12 cellular contexts compared by ENCODE assay signal in genomic region chrX:77622233-77622632, GRCh38.
DNase-seq lines count a peak whose midpoint lies in the region; TF ChIP-seq lines count a peak whose summit lies in the region.
"Had no signal": no experiment of that assay in that cellular context is flagged by ENCODE, and none has a peak within 500 bp of the region (broad histone marks: within the 10 kb centered on the region; RNA-seq: fewer than 3 reads in every experiment).

No MANE protein-coding gene starts in this region.

- in situ Hi-C loops in G401 (cut with HindIII; ENCODE audit: low sequenced_read_pairs) (no loop called here), ACHN (cut with HindIII; ENCODE audit: low pct_ligation_motif_present, low pct_unique_long_range_greater_than_20kb, low sequenced_read_pairs) (no loop called here)

- no peaks in the 10 kb centered on the region for H3K79me2 ChIP-seq in MM.1S (ENCODE audit: low read length)

- H3K9me3 ChIP-seq in MM.1S (replicated peaks; ENCODE audit: insufficient read depth, low read length) (no peaks in the 10 kb centered on the region), endodermal cell (ENCODE audit: control insufficient read depth, low read length) (no peaks in the 10 kb centered on the region), adrenal gland (replicated peaks in 1 of 3) (no peaks in the 10 kb centered on the region)

- H3F3A ChIP-seq in MM.1S (ENCODE audit: insufficient read depth, low read length) = no peaks in the 10 kb centered on the region

- no peak overlapping the region for H2AFZ ChIP-seq in MM.1S (ENCODE audit: low read length)
- H2AFZ ChIP-seq: PC-9 had no signal

- H3K36me3 ChIP-seq in MM.1S (replicated peaks; ENCODE audit: insufficient read depth, low read length) = no peaks in the 10 kb centered on the region
- H3K36me3 ChIP-seq in endodermal cell (ENCODE audit: control insufficient read depth, insufficient read depth, low read length) = peaks cover under 1% of the 10 kb centered on the region
- no peaks in the 10 kb centered on the region for H3K36me3 ChIP-seq in adrenal gland (replicated peaks in 1 of 2)

- no peak overlapping the region for H3K4me2 ChIP-seq in MM.1S (ENCODE audit: low read depth, low read length)
- H3K4me2 ChIP-seq: PC-9 had no signal

- TF ChIP-seq POLR2A in adrenal gland (IDR thresholded peaks at IDR 0.05) = no peak

- H3K27me3 ChIP-seq in MM.1S (replicated peaks; ENCODE audit: insufficient read depth, low read length) (no peaks in the 10 kb centered on the region), endodermal cell (ENCODE audit: control insufficient read depth, insufficient read depth, low read length, poor library complexity, severe bottlenecking) (no peaks in the 10 kb centered on the region), adrenal gland (no peaks in the 10 kb centered on the region)

- H3K9me3 Mint-ChIP-seq in endodermal cell (peaks cover 49% of the 10 kb centered on the region), osteocyte (ENCODE audit: unreplicated experiment) (peaks cover 9% of the 10 kb centered on the region), Calu3 (ENCODE audit: low read depth, unreplicated experiment) (no peaks in the 10 kb centered on the region)
- H3K9me3 Mint-ChIP-seq: HFFc6 had no signal

- H3K9ac ChIP-seq in MM.1S (ENCODE audit: low read length) = no peak overlapping the region
- peak overlapping the region; percentile 3 for H3K9ac ChIP-seq in endodermal cell (ENCODE audit: extremely low read depth, low read length, poor library complexity, severe bottlenecking)

- H3K4me1 Mint-ChIP-seq in endodermal cell (peaks cover 20% of the 10 kb centered on the region), osteocyte (ENCODE audit: unreplicated experiment) (peaks cover 6% of the 10 kb centered on the region), Calu3 (ENCODE audit: low read depth, unreplicated experiment) (no peaks in the 10 kb centered on the region)

- no peaks in the 10 kb centered on the region for H3K27me3 Mint-ChIP-seq in endodermal cell (ENCODE audit: insufficient read depth)
- H3K27me3 Mint-ChIP-seq in osteocyte (ENCODE audit: unreplicated experiment) = no peaks in the 10 kb centered on the region
- no peaks in the 10 kb centered on the region for H3K27me3 Mint-ChIP-seq in Calu3 (ENCODE audit: unreplicated experiment)

- no peaks in the 10 kb centered on the region for H3K9me2 ChIP-seq in MM.1S (replicated peaks; ENCODE audit: insufficient read depth, low read length)

- no TSS peak for BruUV-seq in Calu3 (replicated peaks; lab: Mats Ljungman, UMichigan)

- TF ChIP-seq CTCF in MM.1S (IDR thresholded peaks at IDR 0.05; ENCODE audit: low read length) (no peak), endodermal cell (conservative IDR thresholded peaks at IDR 0.05) (no peak), osteocyte (IDR thresholded peaks at IDR 0.05) (no peak), adrenal gland (IDR thresholded peaks at IDR 0.05) (no peak), Calu3 (IDR thresholded peaks at IDR 0.05; ENCODE audit: unreplicated experiment) (no peak)

- CTCF ChIA-PET in Calu3 (lab: Charles Lee) = no interaction called here

- 98% methylated on average over 3 of the region's 3 CpGs; no CpG with 5 or more reads in 1 of the 2 experiments for WGBS in endodermal cell (ENCODE audit: insufficient coverage in 1 of 2, insufficient read length in 1 of 2), 2 experiments
- WGBS in adrenal gland, 4 donors = 47 to 88% (median 60%) methylated on average over 3 of the region's 3 CpGs

- DNase-seq in G401 (ENCODE audit: low spot score) (peak; percentile 2), MM.1S (no peak), endodermal cell (peak; percentile 50), osteocyte (ENCODE audit: extremely low spot score, unreplicated experiment) (no peak), adrenal gland (no peak), ACHN (no peak), Calu3 (no peak)
- DNase-seq: HFFc6, NCI-H1092 treated with DMSO at 0.1 percent for 48 hours, NCI-H2081 treated with DMSO at 0.1 percent for 48 hours, NCI-H510A treated with DMSO at 0.1 percent for 48 hours, PC-9 had no signal

- H3K27ac ChIP-seq in MM.1S (ENCODE audit: low read length) (no peak overlapping the region), endodermal cell (ENCODE audit: low read depth, low read length) (no peak overlapping the region), adrenal gland (peak overlapping the region in 1 of 5 donors; percentile 6)
- H3K27ac ChIP-seq: PC-9 had no signal

- H4K20me1 ChIP-seq in MM.1S (ENCODE audit: insufficient read depth, low read length) = no peaks in the 10 kb centered on the region

- H3K4me3 ChIP-seq in MM.1S (ENCODE audit: low read length) (0 out of 2 replicates have a peak overlapping the region, but pooled peaks have one; percentile 36), endodermal cell (ENCODE audit: low read length) (no peak overlapping the region), adrenal gland (no peak overlapping the region)
- H3K4me3 ChIP-seq: PC-9 had no signal

- intact Hi-C loops in adrenal gland (cut with DNase I) = no loop called here
- intact Hi-C loops in Calu3 (cut with micrococcal nuclease; ENCODE audit: unreplicated experiment) = no loop called here

- no peak overlapping the region for H3K4me3 Mint-ChIP-seq in endodermal cell
- no peak overlapping the region for H3K4me3 Mint-ChIP-seq in osteocyte (ENCODE audit: unreplicated experiment)
- no peak overlapping the region for H3K4me3 Mint-ChIP-seq in Calu3 (ENCODE audit: low read depth, unreplicated experiment)
- H3K4me3 Mint-ChIP-seq: HFFc6 had no signal

- H3K27ac Mint-ChIP-seq in endodermal cell (peak overlapping the region; percentile 0), osteocyte (ENCODE audit: unreplicated experiment) (peak overlapping the region; percentile 1), Calu3 (ENCODE audit: unreplicated experiment) (no peak overlapping the region)
- H3K27ac Mint-ChIP-seq: HFFc6 had no signal

- H3K4me1 ChIP-seq in MM.1S (ENCODE audit: low read length) (no peaks in the 10 kb centered on the region), endodermal cell (ENCODE audit: control insufficient read depth, insufficient read depth, low read length) (no peaks in the 10 kb centered on the region), adrenal gland (replicated peaks in 1 of 2) (peaks cover 0 to 4% of the 10 kb centered on the region in 2 donors)

- peaks cover 21% of the 10 kb centered on the region for H3K36me3 Mint-ChIP-seq in endodermal cell (ENCODE audit: low read depth)
- peaks cover 5% of the 10 kb centered on the region for H3K36me3 Mint-ChIP-seq in osteocyte (ENCODE audit: unreplicated experiment)
- no peaks in the 10 kb centered on the region for H3K36me3 Mint-ChIP-seq in Calu3 (ENCODE audit: insufficient read depth, unreplicated experiment)

Comparison
In these comparisons a context has a peak if more than half of its experiments do, and no peak if none do; other contexts are left out.
1. DNase-seq: peak in G401 (single experiment) and endodermal cell (single experiment); none in MM.1S (single experiment), osteocyte (single experiment), adrenal gland (0 of 7), ACHN (single experiment) and Calu3 (single experiment).